Comparison of ENCODE assay signal across 1 cellular context in the genomic region with DNA sequence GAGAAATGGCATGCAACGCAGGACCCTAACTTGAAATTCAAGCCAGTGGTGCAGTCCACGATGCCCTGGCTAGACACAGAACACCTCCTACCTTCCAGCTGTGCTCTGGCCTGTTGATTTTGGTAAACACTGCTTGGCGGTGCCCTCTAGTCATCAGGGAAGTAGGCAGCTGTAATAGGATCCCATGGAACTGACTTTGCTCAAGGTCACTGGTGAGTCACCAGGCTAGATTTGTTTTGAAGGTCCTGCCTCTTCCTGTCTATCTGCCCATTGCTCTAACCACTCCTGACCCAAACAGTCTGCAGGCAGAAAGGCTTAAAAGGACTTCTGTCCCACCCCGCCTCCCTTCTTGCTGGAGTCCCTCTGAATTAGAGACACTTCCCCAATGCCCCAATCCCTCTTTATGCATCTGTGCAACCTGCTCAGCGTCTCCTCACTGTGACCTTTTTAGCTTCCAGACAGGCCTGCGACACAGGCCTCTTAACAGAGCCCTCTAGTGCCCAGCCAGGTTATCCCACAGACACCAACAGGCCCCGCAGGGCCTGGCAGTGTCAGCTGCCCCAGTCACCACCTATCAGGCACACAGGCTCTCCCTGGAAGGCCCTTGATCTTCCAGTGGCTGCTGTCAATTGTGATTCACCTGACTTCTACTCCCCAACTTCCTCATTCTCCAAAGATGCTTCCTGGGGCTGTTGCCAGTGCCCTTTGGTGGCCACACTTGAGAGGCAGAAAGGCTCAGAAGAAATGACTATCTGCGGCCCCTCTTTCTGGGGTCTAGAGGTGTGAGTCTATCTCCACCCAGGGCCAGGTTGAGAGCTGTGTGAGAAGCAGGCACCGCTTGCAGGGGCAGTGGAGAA.
A peak's percentile ranks its signal among the peaks of the same experiment; 100 is the strongest.
TF ChIP-seq lines count a peak whose summit lies in the region.

No MANE protein-coding gene starts in this region.

TF ChIP-seq in K562, 482 proteins besides CTCF, POLR2A, EP300 and RAD21 (continued from another document and continues in another):
- TF ChIP-seq, protein P1, sequence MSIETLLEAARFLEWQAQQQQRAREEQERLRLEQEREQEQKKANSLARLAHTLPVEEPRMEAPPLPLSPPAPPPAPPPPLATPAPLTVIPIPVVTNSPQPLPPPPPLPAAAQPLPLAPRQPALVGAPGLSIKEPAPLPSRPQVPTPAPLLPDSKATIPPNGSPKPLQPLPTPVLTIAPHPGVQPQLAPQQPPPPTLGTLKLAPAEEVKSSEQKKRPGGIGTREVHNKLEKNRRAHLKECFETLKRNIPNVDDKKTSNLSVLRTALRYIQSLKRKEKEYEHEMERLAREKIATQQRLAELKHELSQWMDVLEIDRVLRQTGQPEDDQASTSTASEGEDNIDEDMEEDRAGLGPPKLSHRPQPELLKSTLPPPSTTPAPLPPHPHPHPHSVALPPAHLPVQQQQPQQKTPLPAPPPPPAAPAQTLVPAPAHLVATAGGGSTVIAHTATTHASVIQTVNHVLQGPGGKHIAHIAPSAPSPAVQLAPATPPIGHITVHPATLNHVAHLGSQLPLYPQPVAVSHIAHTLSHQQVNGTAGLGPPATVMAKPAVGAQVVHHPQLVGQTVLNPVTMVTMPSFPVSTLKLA (conservative IDR thresholded peaks at IDR 0.05): peak in 1 of 2 experiments; percentile 44; a peak in 2 of 4 replicates
- TF ChIP-seq ZNF444 (CRISPR knock-in tag; IDR thresholded peaks at IDR 0.05) (no peak), NFATC3 (IDR thresholded peaks at IDR 0.05) (no peak), RHOXF2B (CRISPR knock-in tag; conservative IDR thresholded peaks at IDR 0.05) (no peak), NFXL1 (CRISPR knock-in tag; IDR thresholded peaks at IDR 0.05) (no peak), ARID4B (CRISPR knock-in tag; IDR thresholded peaks at IDR 0.05) (no peak), NR1H2 (CRISPR knock-in tag; IDR thresholded peaks at IDR 0.05) (no peak), ADNP (tag; IDR thresholded peaks at IDR 0.05) (no peak), GABPB2 (CRISPR knock-in tag; conservative IDR thresholded peaks at IDR 0.05) (no peak), ZNF57 (CRISPR knock-in tag; IDR thresholded peaks at IDR 0.05) (no peak), NCOR1 (IDR thresholded peaks at IDR 0.05) (peak; percentile 20; the same call in 1 of the 2 replicates), ZNF551 (CRISPR knock-in tag; IDR thresholded peaks at IDR 0.05) (no peak), E2F6 (IDR thresholded peaks at IDR 0.05; ENCODE audit: borderline replicate concordance in 1 of 2, extremely low read depth in 1 of 2, insufficient read depth in 1 of 2, insufficient read length in 1 of 2, low read depth in 1 of 2, low read length in 1 of 2, poor library complexity in 1 of 2, severe bottlenecking in 1 of 2) (no peak), PCBP1 (IDR thresholded peaks at IDR 0.05; ENCODE audit: low read depth, low read length, poor library complexity, severe bottlenecking) (no peak), HMG20B (CRISPR knock-in tag; IDR thresholded peaks at IDR 0.05) (no peak), KLF1 (tag; IDR thresholded peaks at IDR 0.05) (no peak), ZNF23 (CRISPR knock-in tag; IDR thresholded peaks at IDR 0.05) (no peak), HSF4 (CRISPR knock-in tag; IDR thresholded peaks at IDR 0.05; ENCODE audit: borderline replicate concordance) (no peak), ZSCAN32 (CRISPR knock-in tag; IDR thresholded peaks at IDR 0.05) (no peak), ZNF79 (CRISPR knock-in tag; IDR thresholded peaks at IDR 0.05; ENCODE audit: low read depth) (no peak), PURB (CRISPR knock-in tag; IDR thresholded peaks at IDR 0.05; ENCODE audit: low read depth) (no peak), ETV6 (IDR thresholded peaks at IDR 0.05; ENCODE audit: borderline replicate concordance in 1 of 2, low read depth in 2 of 2, low read length in 1 of 2) (no peak), ETV6 (CRISPR knock-in tag; IDR thresholded peaks at IDR 0.05; ENCODE audit: borderline replicate concordance) (no peak), THAP7 (CRISPR knock-in tag; IDR thresholded peaks at IDR 0.05) (no peak), CAMTA2 (CRISPR knock-in tag; conservative IDR thresholded peaks at IDR 0.05) (no peak), SOX6 (IDR thresholded peaks at IDR 0.05) (0 out of 2 replicates have a peak, but pooled peaks have one; percentile 14), FOS (IDR thresholded peaks at IDR 0.05; ENCODE audit: extremely low read depth, insufficient read length) (no peak)
- TF ChIP-seq, protein P2, sequence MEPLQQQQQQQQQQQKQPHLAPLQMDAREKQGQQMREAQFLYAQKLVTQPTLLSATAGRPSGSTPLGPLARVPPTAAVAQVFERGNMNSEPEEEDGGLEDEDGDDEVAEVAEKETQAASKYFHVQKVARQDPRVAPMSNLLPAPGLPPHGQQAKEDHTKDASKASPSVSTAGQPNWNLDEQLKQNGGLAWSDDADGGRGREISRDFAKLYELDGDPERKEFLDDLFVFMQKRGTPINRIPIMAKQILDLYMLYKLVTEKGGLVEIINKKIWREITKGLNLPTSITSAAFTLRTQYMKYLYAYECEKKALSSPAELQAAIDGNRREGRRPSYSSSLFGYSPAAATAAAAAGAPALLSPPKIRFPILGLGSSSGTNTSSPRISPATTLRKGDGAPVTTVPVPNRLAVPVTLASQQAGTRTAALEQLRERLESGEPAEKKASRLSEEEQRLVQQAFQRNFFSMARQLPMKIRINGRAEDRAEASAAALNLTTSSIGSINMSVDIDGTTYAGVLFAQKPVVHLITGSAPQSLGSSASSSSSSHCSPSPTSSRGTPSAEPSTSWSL (CRISPR knock-in tag; IDR thresholded peaks at IDR 0.05; ENCODE audit: borderline replicate concordance): no peak
- TF ChIP-seq, protein P3, sequence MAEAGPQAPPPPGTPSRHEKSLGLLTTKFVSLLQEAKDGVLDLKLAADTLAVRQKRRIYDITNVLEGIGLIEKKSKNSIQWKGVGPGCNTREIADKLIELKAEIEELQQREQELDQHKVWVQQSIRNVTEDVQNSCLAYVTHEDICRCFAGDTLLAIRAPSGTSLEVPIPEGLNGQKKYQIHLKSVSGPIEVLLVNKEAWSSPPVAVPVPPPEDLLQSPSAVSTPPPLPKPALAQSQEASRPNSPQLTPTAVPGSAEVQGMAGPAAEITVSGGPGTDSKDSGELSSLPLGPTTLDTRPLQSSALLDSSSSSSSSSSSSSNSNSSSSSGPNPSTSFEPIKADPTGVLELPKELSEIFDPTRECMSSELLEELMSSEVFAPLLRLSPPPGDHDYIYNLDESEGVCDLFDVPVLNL (CRISPR knock-in tag; IDR thresholded peaks at IDR 0.05; ENCODE audit: low read depth): no peak
- TF ChIP-seq, protein P4, sequence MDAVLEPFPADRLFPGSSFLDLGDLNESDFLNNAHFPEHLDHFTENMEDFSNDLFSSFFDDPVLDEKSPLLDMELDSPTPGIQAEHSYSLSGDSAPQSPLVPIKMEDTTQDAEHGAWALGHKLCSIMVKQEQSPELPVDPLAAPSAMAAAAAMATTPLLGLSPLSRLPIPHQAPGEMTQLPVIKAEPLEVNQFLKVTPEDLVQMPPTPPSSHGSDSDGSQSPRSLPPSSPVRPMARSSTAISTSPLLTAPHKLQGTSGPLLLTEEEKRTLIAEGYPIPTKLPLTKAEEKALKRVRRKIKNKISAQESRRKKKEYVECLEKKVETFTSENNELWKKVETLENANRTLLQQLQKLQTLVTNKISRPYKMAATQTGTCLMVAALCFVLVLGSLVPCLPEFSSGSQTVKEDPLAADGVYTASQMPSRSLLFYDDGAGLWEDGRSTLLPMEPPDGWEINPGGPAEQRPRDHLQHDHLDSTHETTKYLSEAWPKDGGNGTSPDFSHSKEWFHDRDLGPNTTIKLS (IDR thresholded peaks at IDR 0.05; ENCODE audit: borderline replicate concordance, low read depth): no peak
- TF ChIP-seq, protein P5, sequence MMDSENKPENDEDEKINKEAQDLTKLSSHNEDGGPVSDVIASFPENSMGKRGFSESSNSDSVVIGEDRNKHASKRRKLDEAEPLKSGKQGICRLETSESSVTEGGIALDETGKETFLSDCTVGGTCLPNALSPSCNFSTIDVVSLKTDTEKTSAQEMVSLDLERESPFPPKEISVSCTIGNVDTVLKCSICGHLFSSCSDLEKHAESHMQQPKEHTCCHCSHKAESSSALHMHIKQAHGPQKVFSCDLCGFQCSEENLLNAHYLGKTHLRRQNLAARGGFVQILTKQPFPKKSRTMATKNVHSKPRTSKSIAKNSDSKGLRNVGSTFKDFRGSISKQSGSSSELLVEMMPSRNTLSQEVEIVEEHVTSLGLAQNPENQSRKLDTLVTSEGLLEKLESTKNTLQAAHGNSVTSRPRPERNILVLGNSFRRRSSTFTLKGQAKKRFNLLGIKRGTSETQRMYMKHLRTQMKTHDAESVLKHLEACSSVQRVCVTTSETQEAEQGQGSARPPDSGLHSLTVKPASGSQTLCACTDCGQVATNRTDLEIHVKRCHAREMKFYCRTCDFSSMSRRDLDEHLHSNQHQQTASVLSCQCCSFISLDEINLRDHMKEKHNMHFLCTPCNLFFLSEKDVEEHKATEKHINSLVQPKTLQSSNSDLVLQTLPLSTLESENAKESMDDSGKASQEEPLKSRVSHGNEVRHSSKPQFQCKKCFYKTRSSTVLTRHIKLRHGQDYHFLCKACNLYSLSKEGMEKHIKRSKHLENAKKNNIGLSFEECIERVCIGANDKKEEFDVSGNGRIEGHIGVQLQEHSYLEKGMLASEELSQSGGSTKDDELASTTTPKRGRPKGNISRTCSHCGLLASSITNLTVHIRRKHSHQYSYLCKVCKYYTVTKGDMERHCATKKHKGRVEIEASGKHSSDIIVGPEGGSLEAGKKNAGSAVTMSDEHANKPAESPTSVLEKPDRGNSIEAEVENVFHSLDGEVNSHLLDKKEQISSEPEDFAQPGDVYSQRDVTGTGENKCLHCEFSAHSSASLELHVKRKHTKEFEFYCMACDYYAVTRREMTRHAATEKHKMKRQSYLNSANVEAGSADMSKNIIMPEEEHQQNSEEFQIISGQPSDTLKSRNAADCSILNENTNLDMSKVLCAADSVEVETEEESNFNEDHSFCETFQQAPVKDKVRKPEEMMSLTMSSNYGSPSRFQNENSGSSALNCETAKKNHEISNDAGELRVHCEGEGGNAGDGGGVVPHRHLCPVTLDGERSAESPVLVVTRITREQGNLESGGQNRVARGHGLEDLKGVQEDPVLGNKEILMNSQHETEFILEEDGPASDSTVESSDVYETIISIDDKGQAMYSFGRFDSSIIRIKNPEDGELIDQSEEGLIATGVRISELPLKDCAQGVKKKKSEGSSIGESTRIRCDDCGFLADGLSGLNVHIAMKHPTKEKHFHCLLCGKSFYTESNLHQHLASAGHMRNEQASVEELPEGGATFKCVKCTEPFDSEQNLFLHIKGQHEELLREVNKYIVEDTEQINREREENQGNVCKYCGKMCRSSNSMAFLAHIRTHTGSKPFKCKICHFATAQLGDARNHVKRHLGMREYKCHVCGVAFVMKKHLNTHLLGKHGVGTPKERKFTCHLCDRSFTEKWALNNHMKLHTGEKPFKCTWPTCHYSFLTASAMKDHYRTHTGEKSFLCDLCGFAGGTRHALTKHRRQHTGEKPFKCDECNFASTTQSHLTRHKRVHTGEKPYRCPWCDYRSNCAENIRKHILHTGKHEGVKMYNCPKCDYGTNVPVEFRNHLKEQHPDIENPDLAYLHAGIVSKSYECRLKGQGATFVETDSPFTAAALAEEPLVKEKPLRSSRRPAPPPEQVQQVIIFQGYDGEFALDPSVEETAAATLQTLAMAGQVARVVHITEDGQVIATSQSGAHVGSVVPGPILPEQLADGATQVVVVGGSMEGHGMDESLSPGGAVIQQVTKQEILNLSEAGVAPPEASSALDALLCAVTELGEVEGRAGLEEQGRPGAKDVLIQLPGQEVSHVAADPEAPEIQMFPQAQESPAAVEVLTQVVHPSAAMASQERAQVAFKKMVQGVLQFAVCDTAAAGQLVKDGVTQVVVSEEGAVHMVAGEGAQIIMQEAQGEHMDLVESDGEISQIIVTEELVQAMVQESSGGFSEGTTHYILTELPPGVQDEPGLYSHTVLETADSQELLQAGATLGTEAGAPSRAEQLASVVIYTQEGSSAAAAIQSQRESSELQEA (IDR thresholded peaks at IDR 0.05; ENCODE audit: low read depth): no peak
